In genomic region chr5:153598099-153598498, GRCh38 we compare ENCODE assay signal across 24 cellular contexts.
DNase-seq lines count a peak whose midpoint lies in the region; ATAC-seq, FAIRE-seq and TF ChIP-seq lines count a peak whose summit lies in the region.
"Had no signal": no experiment of that assay in that cellular context is flagged by ENCODE, and none has a peak within 500 bp of the region (broad histone marks: within the 10 kb centered on the region; RNA-seq: fewer than 3 reads in every experiment).

No MANE protein-coding gene starts in this region.

- no peak for FAIRE-seq in kidney (lab: Jason Lieb, UNC)
- FAIRE-seq: endothelial cell of umbilical vein, H54 had no signal

- H3K27me3 Mint-ChIP-seq in stimulated activated naive CD8-positive, alpha-beta T cell treated with anti-CD3 and anti-CD28 coated beads, Interleukin-15, amount 100 ng/mL, for 72 hours = no peaks in the 10 kb centered on the region

- ATAC-seq in GM18907 (IDR thresholded peaks at IDR 0.05; ENCODE audit: unreplicated experiment) (peak; percentile 45), GM21619 (IDR thresholded peaks at IDR 0.05; ENCODE audit: unreplicated experiment) (peak; percentile 62), HG03103 (IDR thresholded peaks at IDR 0.05; ENCODE audit: low read depth, unreplicated experiment) (peak; percentile 47)
- ATAC-seq in stimulated activated naive CD8-positive, alpha-beta T cell treated with anti-CD3 and anti-CD28 coated beads, Interleukin-15, amount 100 ng/mL, for 72 hours = no peak
- ATAC-seq: foreskin keratinocyte; left cardiac atrium; stimulated activated effector memory CD8-positive, alpha-beta T cell treated with anti-CD3 and anti-CD28 coated beads, Interleukin-12 subunit alpha, Interleukin-12 subunit beta, amount 100 ng/mL, for 72 hours had no signal

- no peak overlapping the region for H3K27ac Mint-ChIP-seq in stimulated activated naive CD8-positive, alpha-beta T cell treated with anti-CD3 and anti-CD28 coated beads, Interleukin-15, amount 100 ng/mL, for 72 hours
- H3K27ac Mint-ChIP-seq: activated naive CD8-positive, alpha-beta T cell treated with anti-CD3 and anti-CD28 coated beads for 36 hours; mesothelial cell of epicardium; stimulated activated effector memory CD8-positive, alpha-beta T cell treated with anti-CD3 and anti-CD28 coated beads, Interleukin-12 subunit alpha, Interleukin-12 subunit beta, amount 100 ng/mL, for 72 hours had no signal

- no peaks in the 10 kb centered on the region for H3F3A ChIP-seq in OCI-LY1 (ENCODE audit: insufficient read depth, low read length)

- TF ChIP-seq CTCF in OCI-LY1 (IDR thresholded peaks at IDR 0.05; ENCODE audit: low read length) (no peak), kidney (IDR thresholded peaks at IDR 0.05; ENCODE audit: borderline replicate concordance, extremely low read depth, insufficient read depth) (no peak)

- peaks cover 20% of the 10 kb centered on the region for H3K4me1 ChIP-seq in OCI-LY1 (ENCODE audit: insufficient read depth, low read length, severe bottlenecking)
- no peaks in the 10 kb centered on the region for H3K4me1 ChIP-seq in kidney (ENCODE audit: control insufficient read depth in 1 of 2, insufficient read depth in 1 of 2, low read depth in 1 of 2, low read length in 2 of 2)
- H3K4me1 ChIP-seq: foreskin keratinocyte, tibial nerve had no signal

- H3K4me3 ChIP-seq in OCI-LY1 (ENCODE audit: low read depth, low read length, poor library complexity, severe bottlenecking) (no peak overlapping the region), kidney (ENCODE audit: low read length in 2 of 2) (no peak overlapping the region)
- H3K4me3 ChIP-seq: tibial nerve had no signal

- intact Hi-C loops in kidney (cut with DNase I) = no loop called here

- H3K27ac ChIP-seq in OCI-LY1 (ENCODE audit: low read depth, low read length, poor library complexity, severe bottlenecking) (peak overlapping the region; percentile 35), kidney (ENCODE audit: low read depth in 2 of 2, low read length in 2 of 2) (no peak overlapping the region)
- H3K27ac ChIP-seq: brain microvascular endothelial cell, foreskin keratinocyte, tibial nerve, VCaP had no signal

- H3K4me1 Mint-ChIP-seq in stimulated activated naive CD8-positive, alpha-beta T cell treated with anti-CD3 and anti-CD28 coated beads, Interleukin-15, amount 100 ng/mL, for 72 hours = no peaks in the 10 kb centered on the region
- H3K4me1 Mint-ChIP-seq: activated naive CD8-positive, alpha-beta T cell treated with anti-CD3 and anti-CD28 coated beads for 36 hours; mesothelial cell of epicardium; stimulated activated effector memory CD8-positive, alpha-beta T cell treated with anti-CD3 and anti-CD28 coated beads, Interleukin-12 subunit alpha, Interleukin-12 subunit beta, amount 100 ng/mL, for 72 hours had no signal

- no peaks in the 10 kb centered on the region for H3K79me2 ChIP-seq in OCI-LY1 (ENCODE audit: insufficient read depth, low read length)

- no peak for DNase-seq in stimulated activated naive CD8-positive, alpha-beta T cell treated with anti-CD3 and anti-CD28 coated beads, Interleukin-15, amount 100 ng/mL, for 72 hours
- DNase-seq in kidney = no peak
- no peak for DNase-seq in RPMI8226
- DNase-seq: activated CD4-positive, alpha-beta T cell treated with anti-CD3 and anti-CD28 coated beads, Interleukin-2, amount 50 U/mL, for 4 hours; activated naive CD8-positive, alpha-beta T cell treated with anti-CD3 and anti-CD28 coated beads for 36 hours; brain microvascular endothelial cell; Calu3; cortex of kidney; foreskin keratinocyte; left cardiac atrium; NCI-H1694; NCI-H2227 treated with DMSO at 0.1 percent for 48 hours; NK-92 treated with Interleukin-12 subunit alpha and Interleukin-12 subunit beta, amount 100 ng/mL, for 24 hours; Right ventricle myocardium superior had no signal

- H3K9me3 Mint-ChIP-seq in stimulated activated naive CD8-positive, alpha-beta T cell treated with anti-CD3 and anti-CD28 coated beads, Interleukin-15, amount 100 ng/mL, for 72 hours = no peaks in the 10 kb centered on the region
- H3K9me3 Mint-ChIP-seq: activated naive CD8-positive, alpha-beta T cell treated with anti-CD3 and anti-CD28 coated beads for 36 hours; mesothelial cell of epicardium; stimulated activated effector memory CD8-positive, alpha-beta T cell treated with anti-CD3 and anti-CD28 coated beads, Interleukin-12 subunit alpha, Interleukin-12 subunit beta, amount 100 ng/mL, for 72 hours had no signal

- H2AFZ ChIP-seq in OCI-LY1 (ENCODE audit: low read length) = no peak overlapping the region

- H3K4me2 ChIP-seq in OCI-LY1 (ENCODE audit: low read length) = no peak overlapping the region

- H3K9me3 ChIP-seq in OCI-LY1 (ENCODE audit: low read length) = no peaks in the 10 kb centered on the region
- H3K9me3 ChIP-seq in kidney (ENCODE audit: control insufficient read depth in 1 of 2, low read length in 2 of 2) = no peaks in the 10 kb centered on the region
- H3K9me3 ChIP-seq: tibial nerve had no signal

- H3K9me2 ChIP-seq in OCI-LY1 (ENCODE audit: low read depth, low read length) = no peaks in the 10 kb centered on the region

- no peak overlapping the region for H3K4me3 Mint-ChIP-seq in stimulated activated naive CD8-positive, alpha-beta T cell treated with anti-CD3 and anti-CD28 coated beads, Interleukin-15, amount 100 ng/mL, for 72 hours
- H3K4me3 Mint-ChIP-seq: activated naive CD8-positive, alpha-beta T cell treated with anti-CD3 and anti-CD28 coated beads for 36 hours; mesothelial cell of epicardium; stimulated activated effector memory CD8-positive, alpha-beta T cell treated with anti-CD3 and anti-CD28 coated beads, Interleukin-12 subunit alpha, Interleukin-12 subunit beta, amount 100 ng/mL, for 72 hours had no signal

- H3K27me3 ChIP-seq in OCI-LY1 (ENCODE audit: insufficient read depth, low read length) = no peaks in the 10 kb centered on the region
- H3K27me3 ChIP-seq: brain microvascular endothelial cell, foreskin keratinocyte, tibial nerve had no signal

- no peaks in the 10 kb centered on the region for H4K20me1 ChIP-seq in OCI-LY1 (ENCODE audit: insufficient read depth, low read length)

- no peaks in the 10 kb centered on the region for H3K36me3 ChIP-seq in OCI-LY1 (ENCODE audit: insufficient read depth, low read length)
- H3K36me3 ChIP-seq in kidney (ENCODE audit: control insufficient read depth in 1 of 2, insufficient read depth in 2 of 2, low read length in 2 of 2) = no peaks in the 10 kb centered on the region
- H3K36me3 ChIP-seq: brain microvascular endothelial cell, tibial nerve had no signal

- no peak overlapping the region for H3K9ac ChIP-seq in OCI-LY1 (ENCODE audit: low read length)
- no peak overlapping the region for H3K9ac ChIP-seq in kidney (ENCODE audit: low read length in 2 of 2)
